2 cellular contexts compared by ENCODE assay signal in the genomic region with DNA sequence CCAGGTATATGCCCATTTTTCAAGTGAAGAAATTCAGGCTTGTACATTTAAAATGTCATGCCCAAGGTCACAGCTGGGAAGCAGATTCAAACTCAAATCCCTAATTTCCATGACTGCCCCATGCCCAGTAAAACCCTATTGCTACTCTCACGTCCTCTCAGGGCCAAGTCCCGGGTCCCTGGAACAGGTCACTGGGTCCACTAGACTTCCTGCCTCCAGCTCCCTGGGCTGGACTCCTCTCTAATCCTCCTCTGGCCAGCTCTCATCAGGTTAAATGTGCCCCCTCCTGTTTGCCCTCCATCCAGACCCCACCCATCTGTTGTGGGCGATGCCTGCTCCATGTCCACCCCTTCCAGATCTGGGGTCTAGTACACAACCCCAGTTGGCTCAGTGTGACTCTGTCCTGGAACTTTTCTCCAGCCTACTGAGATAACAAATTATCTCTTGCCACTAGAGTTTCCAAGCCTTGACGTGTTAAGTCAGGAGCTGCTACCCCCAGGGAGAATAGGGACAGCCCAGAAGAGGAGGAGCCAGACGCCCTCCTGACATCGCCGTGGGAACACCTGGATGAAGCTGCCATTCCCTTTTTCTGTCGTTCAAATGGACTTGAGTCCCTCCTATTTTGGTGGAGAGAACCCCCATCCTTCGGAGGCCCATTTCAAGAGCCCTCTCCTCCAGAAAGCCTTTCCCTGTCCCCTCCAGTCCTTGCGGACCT.
A peak's percentile ranks its signal among the peaks of the same experiment; 100 is the strongest.
TF ChIP-seq lines count a peak whose summit lies in the region.

No MANE protein-coding gene starts in this region.

TF ChIP-seq in HEK293, 187 proteins besides CTCF, POLR2A, EP300 and RAD21:
- TF ChIP-seq SP3 (tag by site-specific recombination; IDR thresholded peaks at IDR 0.05) = no peak
- TF ChIP-seq KLF9 (tag by site-specific recombination; IDR thresholded peaks at IDR 0.05; ENCODE audit: low read depth) = no peak
- no peak for TF ChIP-seq ELK4 (IDR thresholded peaks at IDR 0.05; ENCODE audit: borderline replicate concordance, low read depth, low read length)
- peak; percentile 51; the same call in 1 of the 2 replicates for TF ChIP-seq GLIS1 (tag by site-specific recombination; IDR thresholded peaks at IDR 0.05)
- TF ChIP-seq MEIS1 (CRISPR knock-in tag; IDR thresholded peaks at IDR 0.05; ENCODE audit: borderline replicate concordance) = no peak

TF ChIP-seq in K562, 482 proteins besides CTCF, POLR2A, EP300 and RAD21:
- TF ChIP-seq, protein P1, sequence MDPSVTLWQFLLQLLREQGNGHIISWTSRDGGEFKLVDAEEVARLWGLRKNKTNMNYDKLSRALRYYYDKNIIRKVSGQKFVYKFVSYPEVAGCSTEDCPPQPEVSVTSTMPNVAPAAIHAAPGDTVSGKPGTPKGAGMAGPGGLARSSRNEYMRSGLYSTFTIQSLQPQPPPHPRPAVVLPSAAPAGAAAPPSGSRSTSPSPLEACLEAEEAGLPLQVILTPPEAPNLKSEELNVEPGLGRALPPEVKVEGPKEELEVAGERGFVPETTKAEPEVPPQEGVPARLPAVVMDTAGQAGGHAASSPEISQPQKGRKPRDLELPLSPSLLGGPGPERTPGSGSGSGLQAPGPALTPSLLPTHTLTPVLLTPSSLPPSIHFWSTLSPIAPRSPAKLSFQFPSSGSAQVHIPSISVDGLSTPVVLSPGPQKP (CRISPR knock-in tag; IDR thresholded peaks at IDR 0.05) = no peak
- TF ChIP-seq ZNF766 (CRISPR knock-in tag; conservative IDR thresholded peaks at IDR 0.05) (0 out of 2 replicates have a peak, but pooled peaks have one; percentile 9), PHB (CRISPR knock-in tag; IDR thresholded peaks at IDR 0.05) (0 out of 2 replicates have a peak, but pooled peaks have one; percentile 64), SP1 (CRISPR knock-in tag; IDR thresholded peaks at IDR 0.05) (0 out of 2 replicates have a peak, but pooled peaks have one; percentile 7), HDGF (IDR thresholded peaks at IDR 0.05) (0 out of 2 replicates have a peak, but pooled peaks have one; percentile 8), SP2 (IDR thresholded peaks at IDR 0.05; ENCODE audit: extremely low read depth, low read depth, low read length, poor library complexity, severe bottlenecking) (no peak), ATF4 (CRISPR knock-in tag; IDR thresholded peaks at IDR 0.05) (no peak), TARDBP (IDR thresholded peaks at IDR 0.05) (no peak), HMG20A (CRISPR knock-in tag; conservative IDR thresholded peaks at IDR 0.05) (0 out of 2 replicates have a peak, but pooled peaks have one; percentile 7), ZNF395 (CRISPR knock-in tag; IDR thresholded peaks at IDR 0.05) (0 out of 2 replicates have a peak, but pooled peaks have one; percentile 5)
- TF ChIP-seq, protein P2, sequence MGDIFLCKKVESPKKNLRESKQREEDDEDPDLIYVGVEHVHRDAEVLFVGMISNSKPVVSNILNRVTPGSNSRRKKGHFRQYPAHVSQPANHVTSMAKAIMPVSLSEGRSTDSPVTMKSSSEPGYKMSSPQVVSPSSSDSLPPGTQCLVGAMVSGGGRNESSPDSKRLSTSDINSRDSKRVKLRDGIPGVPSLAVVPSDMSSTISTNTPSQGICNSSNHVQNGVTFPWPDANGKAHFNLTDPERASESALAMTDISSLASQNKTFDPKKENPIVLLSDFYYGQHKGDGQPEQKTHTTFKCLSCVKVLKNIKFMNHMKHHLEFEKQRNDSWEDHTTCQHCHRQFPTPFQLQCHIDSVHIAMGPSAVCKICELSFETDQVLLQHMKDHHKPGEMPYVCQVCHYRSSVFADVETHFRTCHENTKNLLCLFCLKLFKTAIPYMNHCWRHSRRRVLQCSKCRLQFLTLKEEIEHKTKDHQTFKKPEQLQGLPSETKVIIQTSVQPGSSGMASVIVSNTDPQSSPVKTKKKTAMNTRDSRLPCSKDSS (IDR thresholded peaks at IDR 0.05; ENCODE audit: low read depth, partially characterized antibody) = peak; percentile 14
- TF ChIP-seq, protein P3, sequence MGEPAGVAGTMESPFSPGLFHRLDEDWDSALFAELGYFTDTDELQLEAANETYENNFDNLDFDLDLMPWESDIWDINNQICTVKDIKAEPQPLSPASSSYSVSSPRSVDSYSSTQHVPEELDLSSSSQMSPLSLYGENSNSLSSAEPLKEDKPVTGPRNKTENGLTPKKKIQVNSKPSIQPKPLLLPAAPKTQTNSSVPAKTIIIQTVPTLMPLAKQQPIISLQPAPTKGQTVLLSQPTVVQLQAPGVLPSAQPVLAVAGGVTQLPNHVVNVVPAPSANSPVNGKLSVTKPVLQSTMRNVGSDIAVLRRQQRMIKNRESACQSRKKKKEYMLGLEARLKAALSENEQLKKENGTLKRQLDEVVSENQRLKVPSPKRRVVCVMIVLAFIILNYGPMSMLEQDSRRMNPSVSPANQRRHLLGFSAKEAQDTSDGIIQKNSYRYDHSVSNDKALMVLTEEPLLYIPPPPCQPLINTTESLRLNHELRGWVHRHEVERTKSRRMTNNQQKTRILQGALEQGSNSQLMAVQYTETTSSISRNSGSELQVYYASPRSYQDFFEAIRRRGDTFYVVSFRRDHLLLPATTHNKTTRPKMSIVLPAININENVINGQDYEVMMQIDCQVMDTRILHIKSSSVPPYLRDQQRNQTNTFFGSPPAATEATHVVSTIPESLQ (CRISPR knock-in tag; IDR thresholded peaks at IDR 0.05) = 0 out of 2 replicates have a peak, but pooled peaks have one; percentile 12
